In the genomic region with DNA sequence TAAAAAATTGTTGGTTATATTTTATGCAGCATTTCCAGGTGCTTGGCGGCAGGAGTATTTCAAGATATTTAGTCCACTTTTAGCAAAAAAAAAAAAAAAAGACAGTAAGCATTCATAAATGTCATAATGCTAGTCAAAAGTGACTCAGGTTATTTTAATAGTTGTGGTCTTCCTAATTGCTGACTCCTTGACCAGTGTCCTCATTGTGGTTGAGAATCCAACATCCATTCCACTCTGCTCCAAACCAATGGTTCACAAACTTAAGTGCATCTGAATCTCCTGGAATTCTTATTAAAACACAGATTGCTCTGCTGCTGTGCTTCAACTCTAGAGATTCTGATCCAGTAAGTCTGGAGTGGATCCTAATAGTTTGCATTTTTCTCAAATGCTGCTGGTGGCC, we compare ENCODE assay signal across 1 cellular context.
TF ChIP-seq lines count a peak whose summit lies in the region.

No MANE protein-coding gene starts in this region.

TF ChIP-seq in SK-N-SH, 30 proteins besides CTCF, POLR2A, EP300 and RAD21:
- no peak for TF ChIP-seq YY1 (IDR thresholded peaks at IDR 0.05; ENCODE audit: low read depth)
- no peak for TF ChIP-seq ZBTB33 (IDR thresholded peaks at IDR 0.05; ENCODE audit: borderline replicate concordance, low read depth)
- TF ChIP-seq GABPA (IDR thresholded peaks at IDR 0.05; ENCODE audit: low read depth), result no peak
- peak; percentile 58; the same call in 1 of the 2 replicates for TF ChIP-seq TEAD4 (IDR thresholded peaks at IDR 0.05; ENCODE audit: borderline replicate concordance, insufficient read depth)
- no peak for TF ChIP-seq NRF1 (IDR thresholded peaks at IDR 0.05; ENCODE audit: low read depth, low read length)
- peak; percentile 60; the same call in 1 of the 2 replicates for TF ChIP-seq TCF12 (IDR thresholded peaks at IDR 0.05)
- TF ChIP-seq PBX3 (IDR thresholded peaks at IDR 0.05), result peak; percentile 78
- TF ChIP-seq JUND (IDR thresholded peaks at IDR 0.05), result peak; percentile 54
- TF ChIP-seq NFIC (IDR thresholded peaks at IDR 0.05; ENCODE audit: borderline replicate concordance), result peak; percentile 28; the same call in 1 of the 2 replicates
- peak; percentile 39; the same call in 1 of the 2 replicates for TF ChIP-seq FOXM1 (IDR thresholded peaks at IDR 0.05; ENCODE audit: low read depth)
- peak; percentile 54; the same call in 1 of the 2 replicates for TF ChIP-seq POLR2AphosphoS5 (IDR thresholded peaks at IDR 0.05; ENCODE audit: low read depth, low read length)
- no peak; the same call in 1 of the 2 replicates for TF ChIP-seq SIN3A (IDR thresholded peaks at IDR 0.05; ENCODE audit: borderline replicate concordance, low read depth, low read length)
- TF ChIP-seq RXRA (IDR thresholded peaks at IDR 0.05; ENCODE audit: borderline replicate concordance, low read depth), result peak; percentile 63; the same call in 1 of the 2 replicates
- TF ChIP-seq FOSL2 (IDR thresholded peaks at IDR 0.05; ENCODE audit: borderline replicate concordance, low read depth), result peak; percentile 48; the same call in 1 of the 2 replicates
